Comparison of ENCODE assay signal across 20 cellular contexts in the genomic region with DNA sequence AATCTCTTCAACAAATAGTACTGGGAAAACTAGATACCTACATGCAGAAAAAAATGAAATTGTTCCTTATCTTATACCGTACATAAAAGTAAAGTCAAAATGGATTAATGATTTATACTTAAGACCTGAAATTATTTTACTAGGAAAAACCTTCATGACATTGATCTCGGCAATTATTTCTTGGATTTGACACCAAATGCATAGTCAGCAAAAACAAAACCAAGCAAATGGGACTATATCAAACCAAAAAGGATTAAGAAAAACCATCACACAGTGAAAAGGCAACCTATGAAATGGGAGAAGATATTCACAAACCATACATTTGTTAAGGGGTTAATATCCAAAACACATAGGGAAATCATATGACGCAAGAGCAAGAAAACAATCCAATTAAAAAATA.
DNase-seq lines count a peak whose midpoint lies in the region; ATAC-seq, FAIRE-seq and TF ChIP-seq lines count a peak whose summit lies in the region.
"Had no signal": no experiment of that assay in that cellular context is flagged by ENCODE, and none has a peak within 500 bp of the region (broad histone marks: within the 10 kb centered on the region; RNA-seq: fewer than 3 reads in every experiment).

No MANE protein-coding gene starts in this region.

- no peaks in the 10 kb centered on the region for H3K4me1 ChIP-seq in HepG2 (ENCODE audit: insufficient read depth, low read length)
- H3K4me1 ChIP-seq in right lobe of liver = no peaks in the 10 kb centered on the region
- no peaks in the 10 kb centered on the region for H3K4me1 ChIP-seq in K562 (replicated peaks in 1 of 2; ENCODE audit: control insufficient read depth in 2 of 2, insufficient read depth in 2 of 2, low read length in 2 of 2)
- H3K4me1 ChIP-seq in left lung = no peaks in the 10 kb centered on the region
- H3K4me1 ChIP-seq: BLaER1 had no signal

- TF ChIP-seq CTCF in HepG2 (CRISPR knock-in tag; IDR thresholded peaks at IDR 0.05) (no peak), right lobe of liver (IDR thresholded peaks at IDR 0.05) (no peak), K562 (IDR thresholded peaks at IDR 0.05 in 2 of 3, conservative IDR thresholded peaks at IDR 0.05 in 1 of 3; ENCODE audit: insufficient read depth in 2 of 3, low read depth in 1 of 3, low read length in 3 of 3) (no peak), left lung (IDR thresholded peaks at IDR 0.05) (no peak)

- CTCF ChIA-PET in HepG2 (lab: Yijun Ruan, JAX; ENCODE audit: low intra/inter-chr PET ratio, low total read pairs) (no interaction called here), K562 (lab: Yijun Ruan, JAX; ENCODE audit: low intra/inter-chr PET ratio) (no interaction called here)

- no peaks in the 10 kb centered on the region for H4K20me1 ChIP-seq in HepG2 (ENCODE audit: insufficient read depth, low read length)
- H4K20me1 ChIP-seq in K562 (replicated peaks; ENCODE audit: control insufficient read depth, insufficient read depth, low read length) = no peaks in the 10 kb centered on the region
- H4K20me1 ChIP-seq: BLaER1 had no signal

- H3K79me2 ChIP-seq in HepG2 (ENCODE audit: insufficient read depth, low read length) (no peaks in the 10 kb centered on the region), K562 (ENCODE audit: control insufficient read depth, insufficient read depth, low read length) (no peaks in the 10 kb centered on the region)

- H3K36me3 ChIP-seq in HepG2 (replicated peaks in 1 of 2; ENCODE audit: control insufficient read depth in 1 of 2, insufficient read depth in 2 of 2, low read length in 2 of 2) = no peaks in the 10 kb centered on the region
- H3K36me3 ChIP-seq in right lobe of liver = no peaks in the 10 kb centered on the region
- H3K36me3 ChIP-seq in K562 (ENCODE audit: control insufficient read depth, insufficient read depth, low read length) = no peaks in the 10 kb centered on the region
- no peaks in the 10 kb centered on the region for H3K36me3 ChIP-seq in left lung
- H3K36me3 ChIP-seq: BE2C, BLaER1 had no signal

- H3K4me3 ChIP-seq in HepG2 (replicated peaks in 1 of 3; ENCODE audit: insufficient read depth in 1 of 3, low read depth in 2 of 3, low read length in 3 of 3) (no peak overlapping the region), right lobe of liver (no peak overlapping the region), K562 (no peak overlapping the region), left lung (no peak overlapping the region)
- H3K4me3 ChIP-seq: BLaER1 had no signal

- no peak for DNase-seq in HepG2 (ENCODE audit: low spot score)
- no peak for DNase-seq in right lobe of liver
- no peak for DNase-seq in K562 (ENCODE audit: extremely low read depth in 1 of 4, low spot score in 3 of 4)
- DNase-seq in left lung = no peak
- no peak for DNase-seq in DMS 273 treated with DMSO at 0.1 percent for 48 hours (lab: John Stamatoyannopoulos, UW)
- DNase-seq: ACHN; BE2C; C1 segment of cervical spinal cord; CD4-positive, alpha-beta memory T cell; CD4-positive, CD25-positive, alpha-beta regulatory T cell; CD8-positive, alpha-beta memory T cell; COR-L47; DMS79 treated with DMSO at 0.1 percent for 48 hours; GF-D8 had no signal

- POLR2A ChIA-PET in HepG2 (lab: Yijun Ruan, JAX) (no interaction called here), K562 (lab: Yijun Ruan, JAX) (no interaction called here)

- TF ChIP-seq POLR2A in HepG2 (IDR thresholded peaks at IDR 0.05; ENCODE audit: insufficient read depth in 1 of 2, low read depth in 2 of 2, low read length in 2 of 2) = no peak
- no peak for TF ChIP-seq POLR2A in right lobe of liver (IDR thresholded peaks at IDR 0.05)
- TF ChIP-seq POLR2A in K562 (conservative IDR thresholded peaks at IDR 0.05) = no peak

- TF ChIP-seq EP300 in HepG2 (IDR thresholded peaks at IDR 0.05; ENCODE audit: low read depth in 2 of 2, low read length in 2 of 2) (no peak), HepG2 (CRISPR knock-in tag; IDR thresholded peaks at IDR 0.05; ENCODE audit: borderline replicate concordance) (no peak), K562 (IDR thresholded peaks at IDR 0.05; ENCODE audit: low read length) (no peak)

- no peaks in the 10 kb centered on the region for H3K9me1 ChIP-seq in K562 (ENCODE audit: control insufficient read depth, insufficient read depth, low read length)

- WGBS in HepG2 (ENCODE audit: low lambda C conversion rate) = 13% methylated on average over 3 of the region's 3 CpGs
- WGBS in right lobe of liver (ENCODE audit: insufficient coverage, low coverage, low lambda C conversion rate, missing lambda C conversion rate) = 82% methylated on average over 3 of the region's 3 CpGs
- 3% methylated on average over 3 of the region's 3 CpGs for WGBS in K562 (ENCODE audit: insufficient coverage, low coverage, missing lambda C conversion rate)

- intact Hi-C loops in HepG2 (cut with micrococcal nuclease; ENCODE audit: unreplicated experiment) (no loop called here), right lobe of liver (cut with DNase I) (no loop called here), K562 (cut with micrococcal nuclease) (no loop called here), left lung (cut with DNase I) (no loop called here)

- FAIRE-seq in HepG2 (lab: Jason Lieb, UNC) (no peak), K562 (lab: Jason Lieb, UNC) (no peak)
- FAIRE-seq: G401.6, GM12892, GM18507, GM19239 had no signal

- in situ Hi-C loops in HepG2 (cut with HindIII; ENCODE audit: extremely low pct_ligation_motif_present, low pct_unique_long_range_greater_than_20kb) (no loop called here), K562 (cut with MboI) (no loop called here)

- H3K9ac ChIP-seq in HepG2 (ENCODE audit: insufficient read depth, low read depth, low read length) (no peak overlapping the region), K562 (ENCODE audit: insufficient read depth in 1 of 2, low read depth in 2 of 2, low read length in 2 of 2) (no peak overlapping the region)
- H3K9ac ChIP-seq: BLaER1 had no signal

- BruUV-seq in HepG2 (replicated peaks; lab: Mats Ljungman, UMichigan) (no TSS peak), K562 (replicated peaks; lab: Mats Ljungman, UMichigan) (no TSS peak)

- H3K27me3 ChIP-seq in HepG2 (ENCODE audit: control insufficient read depth in 1 of 2, insufficient read depth in 2 of 2, low read length in 2 of 2) = no peaks in the 10 kb centered on the region
- H3K27me3 ChIP-seq in right lobe of liver = no peaks in the 10 kb centered on the region
- no peaks in the 10 kb centered on the region; a peak in 1 of 5 replicates for H3K27me3 ChIP-seq in K562 (ENCODE audit: control insufficient read depth in 2 of 2, insufficient read depth in 2 of 2, low read length in 2 of 2)
- H3K27me3 ChIP-seq in left lung = no peaks in the 10 kb centered on the region
- H3K27me3 ChIP-seq: BE2C, BLaER1 had no signal

- H2AFZ ChIP-seq in HepG2 (ENCODE audit: low read length) (no peak overlapping the region), K562 (ENCODE audit: low read depth, low read length) (no peak overlapping the region)

- H3K27ac ChIP-seq in HepG2 (ENCODE audit: extremely low read length, insufficient read depth, low read length) = no peak overlapping the region
- H3K27ac ChIP-seq in right lobe of liver = no peak overlapping the region
- no peak overlapping the region for H3K27ac ChIP-seq in K562 (ENCODE audit: extremely low read depth, low read depth, low read length)
- H3K27ac ChIP-seq in left lung = no peak overlapping the region
- H3K27ac ChIP-seq: 22Rv1, BLaER1 had no signal

- ATAC-seq in HepG2 (no peak), right lobe of liver (no peak), K562 (no peak), left lung (no peak)

- H3K9me3 ChIP-seq in HepG2 (ENCODE audit: low read length) = no peaks in the 10 kb centered on the region
- H3K9me3 ChIP-seq in right lobe of liver = no peaks in the 10 kb centered on the region
- no peaks in the 10 kb centered on the region for H3K9me3 ChIP-seq in K562 (replicated peaks; ENCODE audit: control insufficient read depth, insufficient read depth, low read depth, low read length)
- peaks cover 0 to 14% of the 10 kb centered on the region in 2 donors for H3K9me3 ChIP-seq in left lung
- H3K9me3 ChIP-seq: BE2C, BLaER1 had no signal

- H3K4me2 ChIP-seq in HepG2 (ENCODE audit: low read depth, low read length) (no peak overlapping the region), K562 (ENCODE audit: insufficient read depth, low read length) (no peak overlapping the region)
- H3K4me2 ChIP-seq: BLaER1 had no signal

- TF ChIP-seq RAD21 in HepG2 (CRISPR knock-in tag; IDR thresholded peaks at IDR 0.05) = no peak
- no peak for TF ChIP-seq RAD21 in K562 (CRISPR knock-in tag; conservative IDR thresholded peaks at IDR 0.05 in 1 of 2, IDR thresholded peaks at IDR 0.05 in 1 of 2)

TF ChIP-seq in HepG2, 621 proteins besides CTCF, POLR2A, EP300 and RAD21 (continues in another document):
- TF ChIP-seq MAFF (IDR thresholded peaks at IDR 0.05; ENCODE audit: low read depth, low read length) (peak; percentile 98), ZNF432 (CRISPR knock-in tag; IDR thresholded peaks at IDR 0.05; ENCODE audit: borderline replicate concordance) (no peak), RARG (CRISPR knock-in tag; IDR thresholded peaks at IDR 0.05; ENCODE audit: low read depth) (no peak), TCF7L2 (IDR thresholded peaks at IDR 0.05; ENCODE audit: low read depth, low read length) (no peak), MAFK (conservative IDR thresholded peaks at IDR 0.05 in 1 of 2, IDR thresholded peaks at IDR 0.05 in 1 of 2; ENCODE audit: low read length in 2 of 2) (peak; percentile 97 to 99)

TF ChIP-seq in K562, 482 proteins besides CTCF, POLR2A, EP300 and RAD21:
- peak; percentile 91 for TF ChIP-seq C11orf30 (IDR thresholded peaks at IDR 0.05; ENCODE audit: low read depth)
- peak; percentile 95 for TF ChIP-seq ZNF316 (IDR thresholded peaks at IDR 0.05)
- TF ChIP-seq ZSCAN32 (CRISPR knock-in tag; IDR thresholded peaks at IDR 0.05) = no peak
- peak; percentile 90 for TF ChIP-seq MAFG (tag; conservative IDR thresholded peaks at IDR 0.05)
- no peak for TF ChIP-seq RHOXF2B (CRISPR knock-in tag; conservative IDR thresholded peaks at IDR 0.05)
- TF ChIP-seq MAFK (IDR thresholded peaks at IDR 0.05; ENCODE audit: low read length) = peak; percentile 95
- peak in 1 of 2 experiments; percentile 15; a peak in 1 of 4 replicates for TF ChIP-seq TRIM24 (IDR thresholded peaks at IDR 0.05)
- TF ChIP-seq MAFF (IDR thresholded peaks at IDR 0.05; ENCODE audit: low read length) = peak; percentile 95
